Comparison of ENCODE assay signal across 8 cellular contexts in genomic region chr10:34522542-34522941, GRCh38.
DNase-seq lines count a peak whose midpoint lies in the region; ATAC-seq and TF ChIP-seq lines count a peak whose summit lies in the region.

No MANE protein-coding gene starts in this region.

- H3K79me2 ChIP-seq in fibroblast of lung (ENCODE audit: control insufficient read depth, insufficient read depth, low read length) = no peaks in the 10 kb centered on the region

- peaks cover 0 to 4% (median 0%) of the 10 kb centered on the region in 5 donors for H3K9me3 Mint-ChIP-seq in CD8-positive, alpha-beta memory T cell

- no peak for TF ChIP-seq EP300 in ovary (IDR thresholded peaks at IDR 0.05)

- CTCF ChIA-PET in CD8-positive, alpha-beta memory T cell (lab: Charles Lee) = no interaction called here

- H3K27ac ChIP-seq in fibroblast of lung (ENCODE audit: insufficient read depth, low read length) = no peak overlapping the region
- no peak overlapping the region for H3K27ac ChIP-seq in CD8-positive, alpha-beta memory T cell (ENCODE audit: low read depth, low read length)
- H3K27ac ChIP-seq in ovary = no peak overlapping the region

- peak; percentile 44 to 67 for TF ChIP-seq CTCF in fibroblast of lung (conservative IDR thresholded peaks at IDR 0.05 in 1 of 2, IDR thresholded peaks at IDR 0.05 in 1 of 2; ENCODE audit: low read depth in 1 of 2, low read length in 2 of 2)
- TF ChIP-seq CTCF in ovary (IDR thresholded peaks at IDR 0.05) = no peak

- no peak overlapping the region for H2AFZ ChIP-seq in fibroblast of lung (ENCODE audit: low read length)

- H4K20me1 ChIP-seq in fibroblast of lung (ENCODE audit: control insufficient read depth, extremely low read depth, insufficient read depth, low read length) = no peaks in the 10 kb centered on the region

- no peaks in the 10 kb centered on the region for H3K4me1 Mint-ChIP-seq in CD8-positive, alpha-beta memory T cell

- DNase-seq in COLO829 (ENCODE audit: low spot score) (peak; percentile 23), NCI-H2081 treated with DMSO at 0.1 percent for 48 hours (lab: John Stamatoyannopoulos, UW) (peak; percentile 4), fibroblast of lung (ENCODE audit: low read depth in 2 of 2) (peak; percentile 26 to 67), UCSD-AML1 (lab: John Stamatoyannopoulos, UW; ENCODE audit: unreplicated experiment) (no peak), ovary (no peak)
- no peak for DNase-seq in CD8-positive, alpha-beta memory T cell

- intact Hi-C loops in ovary (cut with DNase I) = no loop called here

- peak; percentile 73 for ATAC-seq in GM19455 (IDR thresholded peaks at IDR 0.05; ENCODE audit: unreplicated experiment)
- ATAC-seq in GM19328 (IDR thresholded peaks at IDR 0.05; ENCODE audit: unreplicated experiment) = no peak

- H3K9me3 ChIP-seq in fibroblast of lung (ENCODE audit: control insufficient read depth, insufficient read depth, low read depth, low read length) = no peaks in the 10 kb centered on the region
- no peaks in the 10 kb centered on the region for H3K9me3 ChIP-seq in CD8-positive, alpha-beta memory T cell (ENCODE audit: low read length)
- H3K9me3 ChIP-seq in ovary = no peaks in the 10 kb centered on the region

- POLR2A ChIA-PET in CD8-positive, alpha-beta memory T cell (lab: Charles Lee) = no interaction called here

- TF ChIP-seq POLR2A in ovary (IDR thresholded peaks at IDR 0.05) = no peak

- no peak overlapping the region for H3K27ac Mint-ChIP-seq in CD8-positive, alpha-beta memory T cell

- no peak overlapping the region for H3K4me2 ChIP-seq in fibroblast of lung (ENCODE audit: extremely low read depth, insufficient read depth, low read length)

- peaks cover 7% of the 10 kb centered on the region for H3K4me1 ChIP-seq in fibroblast of lung (ENCODE audit: control insufficient read depth, extremely low read depth, insufficient read depth, low read length)
- H3K4me1 ChIP-seq in CD8-positive, alpha-beta memory T cell (ENCODE audit: insufficient read depth, low read length) = no peaks in the 10 kb centered on the region
- H3K4me1 ChIP-seq in ovary (ENCODE audit: insufficient read depth) = peaks cover 5% of the 10 kb centered on the region

- no peak overlapping the region for H3K9ac ChIP-seq in fibroblast of lung (ENCODE audit: insufficient read depth, low read length)

- peaks cover 0 to 4% of the 10 kb centered on the region in 2 donors for H3K27me3 Mint-ChIP-seq in CD8-positive, alpha-beta memory T cell

- H3K27me3 ChIP-seq in fibroblast of lung (ENCODE audit: control insufficient read depth, insufficient read depth, low read length) = no peaks in the 10 kb centered on the region
- H3K27me3 ChIP-seq in CD8-positive, alpha-beta memory T cell (ENCODE audit: insufficient read depth, low read length, poor library complexity, severe bottlenecking) = no peaks in the 10 kb centered on the region
- H3K27me3 ChIP-seq in ovary = no peaks in the 10 kb centered on the region

- no peak overlapping the region for H3K4me3 ChIP-seq in fibroblast of lung (replicated peaks in 1 of 4; ENCODE audit: control extremely low read depth in 1 of 4, insufficient read depth in 1 of 4, low read depth in 3 of 4, low read length in 4 of 4)
- no peak overlapping the region for H3K4me3 ChIP-seq in CD8-positive, alpha-beta memory T cell (ENCODE audit: low read length)
- H3K4me3 ChIP-seq in ovary = no peak overlapping the region

- H3K36me3 Mint-ChIP-seq in CD8-positive, alpha-beta memory T cell = no peaks in the 10 kb centered on the region

- no peaks in the 10 kb centered on the region for H3K36me3 ChIP-seq in fibroblast of lung (ENCODE audit: control insufficient read depth, insufficient read depth, low read length)
- H3K36me3 ChIP-seq in CD8-positive, alpha-beta memory T cell (ENCODE audit: insufficient read depth, low read length) = no peaks in the 10 kb centered on the region
- H3K36me3 ChIP-seq in ovary = no peaks in the 10 kb centered on the region

- peak overlapping the region in 1 of 7 donors; percentile 1 for H3K4me3 Mint-ChIP-seq in CD8-positive, alpha-beta memory T cell

- 65 to 75% (median 75%) methylated on average over 6 of the region's 6 CpGs for WGBS in ovary, 3 donors

Comparison
In these comparisons a context has a peak if more than half of its experiments do, and no peak if none do; other contexts are left out.
1. DNase-seq: peak in COLO829 (single experiment), NCI-H2081 treated with DMSO at 0.1 percent for 48 hours (single experiment) and fibroblast of lung (2 of 2); none in CD8-positive, alpha-beta memory T cell (0 of 5), UCSD-AML1 (single experiment) and ovary (0 of 5).
2. CTCF ChIP-seq: peak in fibroblast of lung (2 of 2); none in ovary (0 of 3).